10 cellular contexts compared by ENCODE assay signal in genomic region chr1:203686091-203686632, GRCh38. TPM values are rescaled to one million over a fixed set of nuclear protein-coding genes. Genes with fewer than 3 reads are reported as not detected.
DNase-seq lines count a peak whose midpoint lies in the region; ATAC-seq and TF ChIP-seq lines count a peak whose summit lies in the region.
"Had no signal": no experiment of that assay in that cellular context is flagged by ENCODE, and none has a peak within 500 bp of the region (broad histone marks: within the 10 kb centered on the region; RNA-seq: fewer than 3 reads in every experiment).

No MANE protein-coding gene starts in this region.

- peaks cover 6 to 39% of the 10 kb centered on the region in 2 donors for H3K4me1 ChIP-seq in thoracic aorta (ENCODE audit: control insufficient read depth in 1 of 2, low read depth in 2 of 2)

- TF ChIP-seq CTCF in VCaP (conservative IDR thresholded peaks at IDR 0.05) (no peak), thoracic aorta (IDR thresholded peaks at IDR 0.05) (no peak)

- no peaks in the 10 kb centered on the region for H3K9me3 ChIP-seq in thoracic aorta

- no peak overlapping the region for H3K4me3 ChIP-seq in thoracic aorta

- H3K36me3 ChIP-seq in thoracic aorta = peaks cover 7% of the 10 kb centered on the region

- ATAC-seq in thoracic aorta (ENCODE audit: insufficient number of reproducible peaks, low FRiP score, low read depth) (peak; percentile 48), GM18909 (IDR thresholded peaks at IDR 0.05; ENCODE audit: poor library complexity, unreplicated experiment) (no peak)

- no peaks in the 10 kb centered on the region for H3K27me3 ChIP-seq in thoracic aorta (replicated peaks; ENCODE audit: insufficient read depth)

- H3K27ac ChIP-seq in VCaP = peak overlapping the region; percentile 65
- H3K27ac ChIP-seq in thoracic aorta = peak overlapping the region; percentile 19 to 51

- DNase-seq in NCI-H128 (lab: John Stamatoyannopoulos, UW; ENCODE audit: unreplicated experiment) (peak; percentile 63), iris pigment epithelial cell (ENCODE audit: low read depth) (peak; percentile 18), thoracic aorta (ENCODE audit: low spot score) (no peak), SK-N-DZ (ENCODE audit: low spot score) (no peak)
- no peak for DNase-seq in activated CD4-positive, alpha-beta T cell treated with anti-CD3 and anti-CD28 coated beads, Interleukin-2, amount 50 U/mL, for 48 hours
- DNase-seq: activated naive CD4-positive, alpha-beta T cell treated with anti-CD3 and anti-CD28 coated beads for 36 hours; H7; KG1 had no signal

RNA-seq across cellular contexts. Expression of gene ATP2B4, which starts 59.5 kb away (rescaled TPM):
- total RNA-seq in thoracic aorta = 100 to 1,000 TPM; 131 to 138 TPM
- 0.83 and 0.96 TPM in 2 replicates for polyA plus RNA-seq in SK-N-DZ (2014; cell fraction: cytosol; rRNA removed)
- polyA plus RNA-seq in SK-N-DZ (2014; cell fraction: nucleus; rRNA removed) = 0.80 and 0.92 TPM in 2 replicates

Comparison
In these comparisons a context has a peak if more than half of its experiments do, and no peak if none do; other contexts are left out.
1. DNase-seq: peak in NCI-H128 (single experiment) and iris pigment epithelial cell (single experiment); none in thoracic aorta (single experiment), activated CD4-positive, alpha-beta T cell treated with anti-CD3 and anti-CD28 coated beads, Interleukin-2, amount 50 U/mL, for 48 hours (0 of 2) and SK-N-DZ (single experiment).